In genomic region chr14:20332946-20333782, GRCh38 we compare ENCODE assay signal across 1 cellular context.
TF ChIP-seq lines count a peak whose summit lies in the region.

A gene with protein sequence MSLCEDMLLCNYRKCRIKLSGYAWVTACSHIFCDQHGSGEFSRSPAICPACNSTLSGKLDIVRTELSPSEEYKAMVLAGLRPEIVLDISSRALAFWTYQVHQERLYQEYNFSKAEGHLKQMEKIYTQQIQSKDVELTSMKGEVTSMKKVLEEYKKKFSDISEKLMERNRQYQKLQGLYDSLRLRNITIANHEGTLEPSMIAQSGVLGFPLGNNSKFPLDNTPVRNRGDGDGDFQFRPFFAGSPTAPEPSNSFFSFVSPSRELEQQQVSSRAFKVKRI (minus strand): TSS chr14:20333279. CDS start chr14:20316523, 16,756 bp downstream.

TF ChIP-seq in HepG2, 621 proteins besides CTCF, POLR2A, EP300 and RAD21 (continued from another document):
- TF ChIP-seq FOXP4 (CRISPR knock-in tag; IDR thresholded peaks at IDR 0.05) (peak; percentile 30; the same call in 1 of the 2 replicates), ZBTB20 (CRISPR knock-in tag; IDR thresholded peaks at IDR 0.05; ENCODE audit: borderline replicate concordance, low read depth) (no peak), RBM39 (IDR thresholded peaks at IDR 0.05; ENCODE audit: low read depth, low read length, poor library complexity, severe bottlenecking) (no peak), KDM5A (IDR thresholded peaks at IDR 0.05; ENCODE audit: borderline replicate concordance, low read length) (peak; percentile 86), NFE2 (CRISPR knock-in tag; IDR thresholded peaks at IDR 0.05) (no peak), SYNCRIP (IDR thresholded peaks at IDR 0.05; ENCODE audit: insufficient read depth, low read depth, low read length) (no peak), HNRNPL (IDR thresholded peaks at IDR 0.05; ENCODE audit: low read depth, low read length) (no peak), NKX3-1 (CRISPR knock-in tag; IDR thresholded peaks at IDR 0.05) (no peak), ZNF484 (CRISPR knock-in tag; IDR thresholded peaks at IDR 0.05; ENCODE audit: borderline replicate concordance, low read depth) (no peak), FOXA3 (CRISPR knock-in tag; IDR thresholded peaks at IDR 0.05) (no peak), TGIF2 (CRISPR knock-in tag; IDR thresholded peaks at IDR 0.05) (no peak; the same call in 1 of the 2 replicates), JUN (CRISPR knock-in tag; IDR thresholded peaks at IDR 0.05) (no peak; the same call in 1 of the 2 replicates), THRA (CRISPR knock-in tag; IDR thresholded peaks at IDR 0.05; ENCODE audit: borderline replicate concordance) (peak; percentile 24; the same call in 1 of the 2 replicates), SRF (IDR thresholded peaks at IDR 0.05; ENCODE audit: low read depth, low read length) (peak; percentile 100), NR3C1 (CRISPR knock-in tag; IDR thresholded peaks at IDR 0.05) (no peak), KDM4B (CRISPR knock-in tag; IDR thresholded peaks at IDR 0.05) (no peak), ZFYVE20 (CRISPR knock-in tag; IDR thresholded peaks at IDR 0.05; ENCODE audit: borderline replicate concordance, low read depth) (no peak), MTA1 (CRISPR knock-in tag; IDR thresholded peaks at IDR 0.05; ENCODE audit: borderline replicate concordance) (no peak), ZFP36L2 (CRISPR knock-in tag; IDR thresholded peaks at IDR 0.05) (no peak), PAF1 (CRISPR knock-in tag; IDR thresholded peaks at IDR 0.05) (no peak), KLF15 (CRISPR knock-in tag; IDR thresholded peaks at IDR 0.05; ENCODE audit: borderline replicate concordance) (peak; percentile 21; the same call in 1 of the 2 replicates), ZNF3 (CRISPR knock-in tag; IDR thresholded peaks at IDR 0.05) (no peak), ZBTB3 (CRISPR knock-in tag; IDR thresholded peaks at IDR 0.05; ENCODE audit: borderline replicate concordance, low read depth) (no peak), ZKSCAN5 (CRISPR knock-in tag; IDR thresholded peaks at IDR 0.05) (no peak), MEF2D (CRISPR knock-in tag; IDR thresholded peaks at IDR 0.05) (peak; percentile 94; the same call in 1 of the 2 replicates), TBX2 (CRISPR knock-in tag; IDR thresholded peaks at IDR 0.05; ENCODE audit: borderline replicate concordance) (peak; percentile 44), ZNF235 (CRISPR knock-in tag; IDR thresholded peaks at IDR 0.05; ENCODE audit: borderline replicate concordance) (no peak), ZFP36L1 (CRISPR knock-in tag; IDR thresholded peaks at IDR 0.05) (no peak), IRF2 (CRISPR knock-in tag; IDR thresholded peaks at IDR 0.05) (peak; percentile 29; the same call in 1 of the 2 replicates), HIVEP1 (CRISPR knock-in tag; IDR thresholded peaks at IDR 0.05) (peak; percentile 71; the same call in 1 of the 2 replicates), ZNF737 (CRISPR knock-in tag; IDR thresholded peaks at IDR 0.05; ENCODE audit: borderline replicate concordance) (no peak), FUBP1 (CRISPR knock-in tag; IDR thresholded peaks at IDR 0.05; ENCODE audit: borderline replicate concordance) (no peak), ZNF672 (CRISPR knock-in tag; IDR thresholded peaks at IDR 0.05) (no peak)
- TF ChIP-seq, protein P1, sequence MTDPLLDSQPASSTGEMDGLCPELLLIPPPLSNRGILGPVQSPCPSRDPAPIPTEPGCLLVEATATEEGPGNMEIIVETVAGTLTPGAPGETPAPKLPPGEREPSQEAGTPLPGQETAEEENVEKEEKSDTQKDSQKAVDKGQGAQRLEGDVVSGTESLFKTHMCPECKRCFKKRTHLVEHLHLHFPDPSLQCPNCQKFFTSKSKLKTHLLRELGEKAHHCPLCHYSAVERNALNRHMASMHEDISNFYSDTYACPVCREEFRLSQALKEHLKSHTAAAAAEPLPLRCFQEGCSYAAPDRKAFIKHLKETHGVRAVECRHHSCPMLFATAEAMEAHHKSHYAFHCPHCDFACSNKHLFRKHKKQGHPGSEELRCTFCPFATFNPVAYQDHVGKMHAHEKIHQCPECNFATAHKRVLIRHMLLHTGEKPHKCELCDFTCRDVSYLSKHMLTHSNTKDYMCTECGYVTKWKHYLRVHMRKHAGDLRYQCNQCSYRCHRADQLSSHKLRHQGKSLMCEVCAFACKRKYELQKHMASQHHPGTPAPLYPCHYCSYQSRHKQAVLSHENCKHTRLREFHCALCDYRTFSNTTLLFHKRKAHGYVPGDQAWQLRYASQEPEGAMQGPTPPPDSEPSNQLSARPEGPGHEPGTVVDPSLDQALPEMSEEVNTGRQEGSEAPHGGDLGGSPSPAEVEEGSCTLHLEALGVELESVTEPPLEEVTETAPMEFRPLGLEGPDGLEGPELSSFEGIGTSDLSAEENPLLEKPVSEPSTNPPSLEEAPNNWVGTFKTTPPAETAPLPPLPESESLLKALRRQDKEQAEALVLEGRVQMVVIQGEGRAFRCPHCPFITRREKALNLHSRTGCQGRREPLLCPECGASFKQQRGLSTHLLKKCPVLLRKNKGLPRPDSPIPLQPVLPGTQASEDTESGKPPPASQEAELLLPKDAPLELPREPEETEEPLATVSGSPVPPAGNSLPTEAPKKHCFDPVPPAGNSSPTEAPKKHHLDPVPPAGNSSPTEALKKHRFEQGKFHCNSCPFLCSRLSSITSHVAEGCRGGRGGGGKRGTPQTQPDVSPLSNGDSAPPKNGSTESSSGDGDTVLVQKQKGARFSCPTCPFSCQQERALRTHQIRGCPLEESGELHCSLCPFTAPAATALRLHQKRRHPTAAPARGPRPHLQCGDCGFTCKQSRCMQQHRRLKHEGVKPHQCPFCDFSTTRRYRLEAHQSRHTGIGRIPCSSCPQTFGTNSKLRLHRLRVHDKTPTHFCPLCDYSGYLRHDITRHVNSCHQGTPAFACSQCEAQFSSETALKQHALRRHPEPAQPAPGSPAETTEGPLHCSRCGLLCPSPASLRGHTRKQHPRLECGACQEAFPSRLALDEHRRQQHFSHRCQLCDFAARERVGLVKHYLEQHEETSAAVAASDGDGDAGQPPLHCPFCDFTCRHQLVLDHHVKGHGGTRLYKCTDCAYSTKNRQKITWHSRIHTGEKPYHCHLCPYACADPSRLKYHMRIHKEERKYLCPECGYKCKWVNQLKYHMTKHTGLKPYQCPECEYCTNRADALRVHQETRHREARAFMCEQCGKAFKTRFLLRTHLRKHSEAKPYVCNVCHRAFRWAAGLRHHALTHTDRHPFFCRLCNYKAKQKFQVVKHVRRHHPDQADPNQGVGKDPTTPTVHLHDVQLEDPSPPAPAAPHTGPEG (CRISPR knock-in tag; IDR thresholded peaks at IDR 0.05): peak; percentile 45; the same call in 1 of the 2 replicates
- TF ChIP-seq, protein P2, sequence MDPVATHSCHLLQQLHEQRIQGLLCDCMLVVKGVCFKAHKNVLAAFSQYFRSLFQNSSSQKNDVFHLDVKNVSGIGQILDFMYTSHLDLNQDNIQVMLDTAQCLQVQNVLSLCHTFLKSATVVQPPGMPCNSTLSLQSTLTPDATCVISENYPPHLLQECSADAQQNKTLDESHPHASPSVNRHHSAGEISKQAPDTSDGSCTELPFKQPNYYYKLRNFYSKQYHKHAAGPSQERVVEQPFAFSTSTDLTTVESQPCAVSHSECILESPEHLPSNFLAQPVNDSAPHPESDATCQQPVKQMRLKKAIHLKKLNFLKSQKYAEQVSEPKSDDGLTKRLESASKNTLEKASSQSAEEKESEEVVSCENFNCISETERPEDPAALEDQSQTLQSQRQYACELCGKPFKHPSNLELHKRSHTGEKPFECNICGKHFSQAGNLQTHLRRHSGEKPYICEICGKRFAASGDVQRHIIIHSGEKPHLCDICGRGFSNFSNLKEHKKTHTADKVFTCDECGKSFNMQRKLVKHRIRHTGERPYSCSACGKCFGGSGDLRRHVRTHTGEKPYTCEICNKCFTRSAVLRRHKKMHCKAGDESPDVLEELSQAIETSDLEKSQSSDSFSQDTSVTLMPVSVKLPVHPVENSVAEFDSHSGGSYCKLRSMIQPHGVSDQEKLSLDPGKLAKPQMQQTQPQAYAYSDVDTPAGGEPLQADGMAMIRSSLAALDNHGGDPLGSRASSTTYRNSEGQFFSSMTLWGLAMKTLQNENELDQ (CRISPR knock-in tag; IDR thresholded peaks at IDR 0.05; ENCODE audit: borderline replicate concordance): no peak
- TF ChIP-seq, protein P3, sequence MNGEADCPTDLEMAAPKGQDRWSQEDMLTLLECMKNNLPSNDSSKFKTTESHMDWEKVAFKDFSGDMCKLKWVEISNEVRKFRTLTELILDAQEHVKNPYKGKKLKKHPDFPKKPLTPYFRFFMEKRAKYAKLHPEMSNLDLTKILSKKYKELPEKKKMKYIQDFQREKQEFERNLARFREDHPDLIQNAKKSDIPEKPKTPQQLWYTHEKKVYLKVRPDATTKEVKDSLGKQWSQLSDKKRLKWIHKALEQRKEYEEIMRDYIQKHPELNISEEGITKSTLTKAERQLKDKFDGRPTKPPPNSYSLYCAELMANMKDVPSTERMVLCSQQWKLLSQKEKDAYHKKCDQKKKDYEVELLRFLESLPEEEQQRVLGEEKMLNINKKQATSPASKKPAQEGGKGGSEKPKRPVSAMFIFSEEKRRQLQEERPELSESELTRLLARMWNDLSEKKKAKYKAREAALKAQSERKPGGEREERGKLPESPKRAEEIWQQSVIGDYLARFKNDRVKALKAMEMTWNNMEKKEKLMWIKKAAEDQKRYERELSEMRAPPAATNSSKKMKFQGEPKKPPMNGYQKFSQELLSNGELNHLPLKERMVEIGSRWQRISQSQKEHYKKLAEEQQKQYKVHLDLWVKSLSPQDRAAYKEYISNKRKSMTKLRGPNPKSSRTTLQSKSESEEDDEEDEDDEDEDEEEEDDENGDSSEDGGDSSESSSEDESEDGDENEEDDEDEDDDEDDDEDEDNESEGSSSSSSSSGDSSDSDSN (CRISPR knock-in tag; IDR thresholded peaks at IDR 0.05): peak; percentile 60; the same call in 1 of the 2 replicates
